Comparison of ENCODE assay signal across 8 cellular contexts in genomic region chr9:111926421-111926875, GRCh38. TPM values are rescaled to one million over a fixed set of nuclear protein-coding genes. Genes with fewer than 3 reads are reported as not detected.
A peak's percentile ranks its signal among the peaks of the same experiment; 100 is the strongest.
DNase-seq lines count a peak whose midpoint lies in the region; ATAC-seq and TF ChIP-seq lines count a peak whose summit lies in the region.

No MANE protein-coding gene starts in this region.

- H3K4me1 ChIP-seq in A673 (ENCODE audit: insufficient read depth, low read length, poor library complexity, severe bottlenecking) (peaks cover 54% of the 10 kb centered on the region), esophagus squamous epithelium (peaks cover 0 to 46% (median 10%) of the 10 kb centered on the region in 3 donors), hepatocyte (ENCODE audit: insufficient read depth) (no peaks in the 10 kb centered on the region)

- no peak for TF ChIP-seq POLR2A in esophagus squamous epithelium (IDR thresholded peaks at IDR 0.05)

- POLR2A ChIA-PET in A673 (lab: Charles Lee; ENCODE audit: low non-redundant PET), result no interaction called here

- peaks cover 6% of the 10 kb centered on the region for H3K36me3 ChIP-seq in A673 (ENCODE audit: insufficient read depth, low read length, poor library complexity, severe bottlenecking)
- peaks cover 0 to 89% (median 4%) of the 10 kb centered on the region in 3 donors for H3K36me3 ChIP-seq in esophagus squamous epithelium
- H3K36me3 ChIP-seq in hepatocyte (replicated peaks; ENCODE audit: insufficient read depth, low read depth), result no peaks in the 10 kb centered on the region

- no peaks in the 10 kb centered on the region for H4K20me1 ChIP-seq in hepatocyte (ENCODE audit: insufficient read depth, poor library complexity, severe bottlenecking)

- no peak overlapping the region for H3K4me2 ChIP-seq in hepatocyte

- CTCF ChIA-PET in A673 (lab: Charles Lee), result no interaction called here

- BruUV-seq in A673 (replicated peaks; lab: Mats Ljungman, UMichigan), result no TSS peak

- H3K9me3 ChIP-seq in A673 (ENCODE audit: low read depth, low read length, poor library complexity, severe bottlenecking) (no peaks in the 10 kb centered on the region), esophagus squamous epithelium (no peaks in the 10 kb centered on the region), hepatocyte (ENCODE audit: low read depth) (no peaks in the 10 kb centered on the region)

- TF ChIP-seq CTCF in A673 (conservative IDR thresholded peaks at IDR 0.05; ENCODE audit: low read depth, low read length), result no peak
- no peak for TF ChIP-seq CTCF in esophagus squamous epithelium (IDR thresholded peaks at IDR 0.05)
- TF ChIP-seq CTCF in hepatocyte (IDR thresholded peaks at IDR 0.05; ENCODE audit: poor library complexity), result no peak

- intact Hi-C loops in A673 (cut with micrococcal nuclease; ENCODE audit: unreplicated experiment) (loop anchor here (2.0 kb wide), 1 partner anchor 134 kb away; no protein-coding TSS in a partner anchor), esophagus squamous epithelium (cut with DNase I) (no loop called here)

- H3K27ac ChIP-seq in A673 (ENCODE audit: low read depth, low read length, poor library complexity, severe bottlenecking) (peak overlapping the region; percentile 73), esophagus squamous epithelium (peak overlapping the region in 3 of 4 donors; percentile 23 to 36 (median 34)), hepatocyte (no peak overlapping the region)

- no peaks in the 10 kb centered on the region for H3K27me3 ChIP-seq in A673 (replicated peaks; ENCODE audit: insufficient read depth, low read depth, low read length, poor library complexity)
- H3K27me3 ChIP-seq in esophagus squamous epithelium, result no peaks in the 10 kb centered on the region
- H3K27me3 ChIP-seq in hepatocyte, result no peaks in the 10 kb centered on the region

- no peak overlapping the region for H2AFZ ChIP-seq in hepatocyte

- ATAC-seq in GM19372 (IDR thresholded peaks at IDR 0.05; ENCODE audit: low read depth, unreplicated experiment) (peak; percentile 96), HG03457 (IDR thresholded peaks at IDR 0.05; ENCODE audit: unreplicated experiment) (peak; percentile 96)

- no peaks in the 10 kb centered on the region for H3K9me2 ChIP-seq in hepatocyte (replicated peaks; ENCODE audit: insufficient read depth)

- peaks cover 56% of the 10 kb centered on the region for H3K79me2 ChIP-seq in hepatocyte

- no peak overlapping the region for H3K4me3 ChIP-seq in A673 (ENCODE audit: low read depth, low read length, poor library complexity, severe bottlenecking)
- H3K4me3 ChIP-seq in esophagus squamous epithelium, result no peak overlapping the region
- H3K4me3 ChIP-seq in hepatocyte, result no peak overlapping the region

- DNase-seq in A673 (ENCODE audit: low spot score), result peak; percentile 99
- peak; percentile 33 for DNase-seq in activated CD4-positive, alpha-beta T cell treated with anti-CD3 and anti-CD28 coated beads for 1 hour
- peak; percentile 21 for DNase-seq in esophagus squamous epithelium (lab: John Stamatoyannopoulos, UW)
- peak; percentile 55 for DNase-seq in stimulated activated CD4-positive, alpha-beta T cell treated with anti-CD3 and anti-CD28 coated beads, Interleukin-15, amount 100 ng/mL, for 24 hours
- DNase-seq in hepatocyte (ENCODE audit: low spot score), result no peak
- DNase-seq in DMS114 treated with DMSO at 0.1 percent for 48 hours (lab: John Stamatoyannopoulos, UW; ENCODE audit: unreplicated experiment), result no peak

- 47 to 66% methylated on average over 6 of the region's 6 CpGs for WGBS in esophagus squamous epithelium, 2 donors
- WGBS in hepatocyte (ENCODE audit: low lambda C conversion rate, missing lambda C conversion rate), result 96% methylated on average over 6 of the region's 6 CpGs

RNA-seq across cellular contexts. Expression of gene UGCG, which starts 29.8 kb away (rescaled TPM):
- total RNA-seq in A673 (2021) (16.7 and 23.1 TPM in 2 replicates), esophagus squamous epithelium (100 to 1,000 TPM in 1 of 4 donors, 10 to 100 TPM in 3; 31.4 to 131 (median 46.7) TPM), hepatocyte (107 and 109 TPM in 2 replicates)
- polyA plus RNA-seq in hepatocyte, result 50.9 and 54.6 TPM in 2 replicates

Comparison
In these comparisons a context has a peak if more than half of its experiments do, and no peak if none do; other contexts are left out.
1. DNase-seq: peak in A673 (single experiment), activated CD4-positive, alpha-beta T cell treated with anti-CD3 and anti-CD28 coated beads for 1 hour (single experiment), esophagus squamous epithelium (single experiment) and stimulated activated CD4-positive, alpha-beta T cell treated with anti-CD3 and anti-CD28 coated beads, Interleukin-15, amount 100 ng/mL, for 24 hours (single experiment); none in hepatocyte (single experiment) and DMS114 treated with DMSO at 0.1 percent for 48 hours (single experiment).